ENCODE assay signal across 28 cellular contexts in genomic region chr10:85934586-85934985, GRCh38.
"Had no signal": no experiment of that assay in that cellular context is flagged by ENCODE, and none has a peak within 500 bp of the region (broad histone marks: within the 10 kb centered on the region; RNA-seq: fewer than 3 reads in every experiment).

No MANE protein-coding gene starts in this region.

- H3K27me3 ChIP-seq: neural progenitor cell, ovary, right lobe of liver, sigmoid colon, stomach, thyroid gland, tibial nerve, upper lobe of right lung, uterus had no signal

- ATAC-seq: naive thymus-derived CD8-positive, alpha-beta T cell; right lobe of liver; stimulated activated effector memory CD8-positive, alpha-beta T cell treated with anti-CD3 and anti-CD28 coated beads, Interleukin-12 subunit alpha, Interleukin-12 subunit beta, amount 100 ng/mL, for 72 hours; stimulated activated naive B cell treated with anti-CD40 and anti-IgM and Interleukin-4, amounts not matched to agents 10 μg/mL and 1 μg/mL and 100 μg/mL, for 72 hours; upper lobe of right lung had no signal

- H3K27ac Mint-ChIP-seq: naive thymus-derived CD8-positive, alpha-beta T cell; natural killer cell treated with Interleukin-12 subunit alpha and Interleukin-12 subunit beta and Interleukin-15 and Interleukin-18, amount 100 ng/mL, for 72 hours; neural progenitor cell; progenitor cell of endocrine pancreas; stimulated activated effector memory CD8-positive, alpha-beta T cell treated with anti-CD3 and anti-CD28 coated beads, Interleukin-12 subunit alpha, Interleukin-12 subunit beta, amount 100 ng/mL, for 72 hours; stimulated activated naive B cell treated with anti-CD40 and anti-IgM and Interleukin-4, amounts not matched to agents 10 μg/mL and 1 μg/mL and 100 μg/mL, for 72 hours; stimulated activated naive CD8-positive, alpha-beta T cell treated with anti-CD3 and anti-CD28 coated beads, Interleukin-15, Interleukin-2, amounts not matched to agents 100 ng/mL and 50 ng/mL, for 24 hours had no signal

- H3K9me3 ChIP-seq: ovary, right lobe of liver, sigmoid colon, thoracic aorta, thyroid gland, tibial nerve, upper lobe of right lung, uterus had no signal

- H3K4me1 Mint-ChIP-seq: naive B cell; naive thymus-derived CD8-positive, alpha-beta T cell; neural progenitor cell; stimulated activated effector memory CD8-positive, alpha-beta T cell treated with anti-CD3 and anti-CD28 coated beads, Interleukin-12 subunit alpha, Interleukin-12 subunit beta, amount 100 ng/mL, for 72 hours; stimulated activated naive B cell treated with anti-CD40 and anti-IgM and Interleukin-4, amounts not matched to agents 10 μg/mL and 1 μg/mL and 100 μg/mL, for 72 hours had no signal

- H3K36me3 ChIP-seq: neural progenitor cell, ovary, right lobe of liver, sigmoid colon, stomach, thoracic aorta, thyroid gland, tibial nerve, upper lobe of right lung, uterus had no signal

- H3K4me3 ChIP-seq: neural progenitor cell, ovary, psoas muscle, right lobe of liver, sigmoid colon, stomach, thoracic aorta, thyroid gland, tibial nerve, upper lobe of right lung, uterus had no signal

- H3K4me1 ChIP-seq: neural progenitor cell, parathyroid adenoma, psoas muscle, right lobe of liver, sigmoid colon, stomach, tibial nerve, upper lobe of right lung, uterus had no signal

- H3K36me3 Mint-ChIP-seq: naive B cell; naive thymus-derived CD8-positive, alpha-beta T cell; natural killer cell treated with Interleukin-12 subunit alpha and Interleukin-12 subunit beta and Interleukin-15 and Interleukin-18, amount 100 ng/mL, for 72 hours; neural progenitor cell; stimulated activated effector memory CD8-positive, alpha-beta T cell treated with anti-CD3 and anti-CD28 coated beads, Interleukin-12 subunit alpha, Interleukin-12 subunit beta, amount 100 ng/mL, for 72 hours; stimulated activated naive B cell treated with anti-CD40 and anti-IgM and Interleukin-4, amounts not matched to agents 10 μg/mL and 1 μg/mL and 100 μg/mL, for 72 hours had no signal

- H3K27ac ChIP-seq: neural progenitor cell, ovary, parathyroid adenoma, psoas muscle, right lobe of liver, sigmoid colon, stomach, thoracic aorta, thyroid gland, tibial nerve, upper lobe of right lung, uterus had no signal

- DNase-seq: naive B cell; naive thymus-derived CD8-positive, alpha-beta T cell; occipital lobe; ovary; posterior cingulate gyrus; psoas muscle; right lobe of liver; sigmoid colon; small intestine; stimulated activated CD4-positive, alpha-beta T cell treated with anti-CD3 and anti-CD28 coated beads, Interleukin-15, amount 100 ng/mL, for 24 hours; stimulated activated CD4-positive, alpha-beta T cell treated with anti-CD3 and anti-CD28 coated beads, Interleukin-2, amount 100 ng/mL, for 24 hours; stimulated activated CD4-positive, alpha-beta T cell treated with anti-CD3 and anti-CD28 coated beads, Interleukin-2, amount 100 ng/mL, for 48 hours; stimulated activated CD4-positive, alpha-beta T cell treated with anti-CD3 and anti-CD28 coated beads, Interleukin-4, amount 100 ng/mL, for 24 hours; stimulated activated naive B cell treated with anti-CD40 and anti-IgM and Interleukin-4, amounts not matched to agents 10 μg/mL and 1 μg/mL and 100 μg/mL, for 72 hours; stimulated activated naive CD4-positive, alpha-beta T cell treated with Interleukin-2 at 50 U/mL for 16 hours; stomach; trophoblast cell; upper lobe of right lung; uterus had no signal

- H3K9me3 Mint-ChIP-seq: natural killer cell treated with Interleukin-12 subunit alpha and Interleukin-12 subunit beta and Interleukin-15 and Interleukin-18, amount 100 ng/mL, for 72 hours; neural progenitor cell; stimulated activated effector memory CD8-positive, alpha-beta T cell treated with anti-CD3 and anti-CD28 coated beads, Interleukin-12 subunit alpha, Interleukin-12 subunit beta, amount 100 ng/mL, for 72 hours; stimulated activated naive CD8-positive, alpha-beta T cell treated with anti-CD3 and anti-CD28 coated beads, Interleukin-15, Interleukin-2, amounts not matched to agents 100 ng/mL and 50 ng/mL, for 24 hours had no signal

- H3K4me3 Mint-ChIP-seq: naive B cell; naive thymus-derived CD8-positive, alpha-beta T cell; natural killer cell treated with Interleukin-12 subunit alpha and Interleukin-12 subunit beta and Interleukin-15 and Interleukin-18, amount 100 ng/mL, for 72 hours; neural progenitor cell; stimulated activated effector memory CD8-positive, alpha-beta T cell treated with anti-CD3 and anti-CD28 coated beads, Interleukin-12 subunit alpha, Interleukin-12 subunit beta, amount 100 ng/mL, for 72 hours; stimulated activated naive B cell treated with anti-CD40 and anti-IgM and Interleukin-4, amounts not matched to agents 10 μg/mL and 1 μg/mL and 100 μg/mL, for 72 hours; stimulated activated naive CD8-positive, alpha-beta T cell treated with anti-CD3 and anti-CD28 coated beads, Interleukin-15, Interleukin-2, amounts not matched to agents 100 ng/mL and 50 ng/mL, for 24 hours had no signal
